ENCODE assay signal across 1 cellular context in the genomic region with DNA sequence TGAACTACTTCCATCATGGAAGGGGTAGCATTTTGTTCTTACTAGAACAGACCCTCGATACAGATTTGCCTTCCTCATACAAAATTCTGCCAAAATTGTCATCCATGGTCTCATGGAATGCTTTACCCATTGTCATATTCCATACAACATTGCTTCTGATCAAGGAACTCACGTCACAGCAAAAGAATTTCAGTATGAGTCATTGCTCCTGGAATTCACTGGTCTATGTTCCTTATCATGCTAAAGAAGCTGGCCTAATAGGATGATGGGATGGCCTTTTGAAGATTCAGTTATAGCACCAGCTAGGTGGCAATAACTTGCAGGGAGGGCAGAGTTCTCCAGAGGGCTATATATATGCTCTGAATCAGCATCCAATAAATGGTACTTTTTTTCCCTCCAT.
TF ChIP-seq lines count a peak whose summit lies in the region.

No MANE protein-coding gene starts in this region.

TF ChIP-seq in K562, 482 proteins besides CTCF, POLR2A, EP300 and RAD21 (continued from another document):
- peak; percentile 44 for TF ChIP-seq FOS (IDR thresholded peaks at IDR 0.05; ENCODE audit: extremely low read depth, insufficient read length)
- TF ChIP-seq RBM34 (IDR thresholded peaks at IDR 0.05; ENCODE audit: borderline replicate concordance, insufficient read depth, low read length) = no peak
- no peak for TF ChIP-seq ZNF431 (CRISPR knock-in tag; IDR thresholded peaks at IDR 0.05)
- TF ChIP-seq, protein P1, sequence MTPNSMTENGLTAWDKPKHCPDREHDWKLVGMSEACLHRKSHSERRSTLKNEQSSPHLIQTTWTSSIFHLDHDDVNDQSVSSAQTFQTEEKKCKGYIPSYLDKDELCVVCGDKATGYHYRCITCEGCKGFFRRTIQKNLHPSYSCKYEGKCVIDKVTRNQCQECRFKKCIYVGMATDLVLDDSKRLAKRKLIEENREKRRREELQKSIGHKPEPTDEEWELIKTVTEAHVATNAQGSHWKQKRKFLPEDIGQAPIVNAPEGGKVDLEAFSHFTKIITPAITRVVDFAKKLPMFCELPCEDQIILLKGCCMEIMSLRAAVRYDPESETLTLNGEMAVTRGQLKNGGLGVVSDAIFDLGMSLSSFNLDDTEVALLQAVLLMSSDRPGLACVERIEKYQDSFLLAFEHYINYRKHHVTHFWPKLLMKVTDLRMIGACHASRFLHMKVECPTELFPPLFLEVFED (CRISPR knock-in tag; conservative IDR thresholded peaks at IDR 0.05) = no peak
- TF ChIP-seq, protein P2, sequence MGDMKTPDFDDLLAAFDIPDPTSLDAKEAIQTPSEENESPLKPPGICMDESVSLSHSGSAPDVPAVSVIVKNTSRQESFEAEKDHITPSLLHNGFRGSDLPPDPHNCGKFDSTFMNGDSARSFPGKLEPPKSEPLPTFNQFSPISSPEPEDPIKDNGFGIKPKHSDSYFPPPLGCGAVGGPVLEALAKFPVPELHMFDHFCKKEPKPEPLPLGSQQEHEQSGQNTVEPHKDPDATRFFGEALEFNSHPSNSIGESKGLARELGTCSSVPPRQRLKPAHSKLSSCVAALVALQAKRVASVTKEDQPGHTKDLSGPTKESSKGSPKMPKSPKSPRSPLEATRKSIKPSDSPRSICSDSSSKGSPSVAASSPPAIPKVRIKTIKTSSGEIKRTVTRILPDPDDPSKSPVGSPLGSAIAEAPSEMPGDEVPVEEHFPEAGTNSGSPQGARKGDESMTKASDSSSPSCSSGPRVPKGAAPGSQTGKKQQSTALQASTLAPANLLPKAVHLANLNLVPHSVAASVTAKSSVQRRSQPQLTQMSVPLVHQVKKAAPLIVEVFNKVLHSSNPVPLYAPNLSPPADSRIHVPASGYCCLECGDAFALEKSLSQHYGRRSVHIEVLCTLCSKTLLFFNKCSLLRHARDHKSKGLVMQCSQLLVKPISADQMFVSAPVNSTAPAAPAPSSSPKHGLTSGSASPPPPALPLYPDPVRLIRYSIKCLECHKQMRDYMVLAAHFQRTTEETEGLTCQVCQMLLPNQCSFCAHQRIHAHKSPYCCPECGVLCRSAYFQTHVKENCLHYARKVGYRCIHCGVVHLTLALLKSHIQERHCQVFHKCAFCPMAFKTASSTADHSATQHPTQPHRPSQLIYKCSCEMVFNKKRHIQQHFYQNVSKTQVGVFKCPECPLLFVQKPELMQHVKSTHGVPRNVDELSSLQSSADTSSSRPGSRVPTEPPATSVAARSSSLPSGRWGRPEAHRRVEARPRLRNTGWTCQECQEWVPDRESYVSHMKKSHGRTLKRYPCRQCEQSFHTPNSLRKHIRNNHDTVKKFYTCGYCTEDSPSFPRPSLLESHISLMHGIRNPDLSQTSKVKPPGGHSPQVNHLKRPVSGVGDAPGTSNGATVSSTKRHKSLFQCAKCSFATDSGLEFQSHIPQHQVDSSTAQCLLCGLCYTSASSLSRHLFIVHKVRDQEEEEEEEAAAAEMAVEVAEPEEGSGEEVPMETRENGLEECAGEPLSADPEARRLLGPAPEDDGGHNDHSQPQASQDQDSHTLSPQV (IDR thresholded peaks at IDR 0.05) = no peak
- no peak for TF ChIP-seq FOXK2 (conservative IDR thresholded peaks at IDR 0.05 in 1 of 2, IDR thresholded peaks at IDR 0.05 in 1 of 2; ENCODE audit: low read depth in 2 of 2)
- no peak for TF ChIP-seq TGIF2 (CRISPR knock-in tag; IDR thresholded peaks at IDR 0.05)
- TF ChIP-seq, protein P3, sequence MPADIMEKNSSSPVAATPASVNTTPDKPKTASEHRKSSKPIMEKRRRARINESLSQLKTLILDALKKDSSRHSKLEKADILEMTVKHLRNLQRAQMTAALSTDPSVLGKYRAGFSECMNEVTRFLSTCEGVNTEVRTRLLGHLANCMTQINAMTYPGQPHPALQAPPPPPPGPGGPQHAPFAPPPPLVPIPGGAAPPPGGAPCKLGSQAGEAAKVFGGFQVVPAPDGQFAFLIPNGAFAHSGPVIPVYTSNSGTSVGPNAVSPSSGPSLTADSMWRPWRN (IDR thresholded peaks at IDR 0.05; ENCODE audit: low read depth) = no peak
- TF ChIP-seq ZNF408 (CRISPR knock-in tag; IDR thresholded peaks at IDR 0.05; ENCODE audit: low read depth) = no peak
- TF ChIP-seq CTBP1 (IDR thresholded peaks at IDR 0.05; ENCODE audit: borderline replicate concordance) = peak; percentile 73
- TF ChIP-seq NCOA6 (IDR thresholded peaks at IDR 0.05) = no peak
- TF ChIP-seq, protein P4, sequence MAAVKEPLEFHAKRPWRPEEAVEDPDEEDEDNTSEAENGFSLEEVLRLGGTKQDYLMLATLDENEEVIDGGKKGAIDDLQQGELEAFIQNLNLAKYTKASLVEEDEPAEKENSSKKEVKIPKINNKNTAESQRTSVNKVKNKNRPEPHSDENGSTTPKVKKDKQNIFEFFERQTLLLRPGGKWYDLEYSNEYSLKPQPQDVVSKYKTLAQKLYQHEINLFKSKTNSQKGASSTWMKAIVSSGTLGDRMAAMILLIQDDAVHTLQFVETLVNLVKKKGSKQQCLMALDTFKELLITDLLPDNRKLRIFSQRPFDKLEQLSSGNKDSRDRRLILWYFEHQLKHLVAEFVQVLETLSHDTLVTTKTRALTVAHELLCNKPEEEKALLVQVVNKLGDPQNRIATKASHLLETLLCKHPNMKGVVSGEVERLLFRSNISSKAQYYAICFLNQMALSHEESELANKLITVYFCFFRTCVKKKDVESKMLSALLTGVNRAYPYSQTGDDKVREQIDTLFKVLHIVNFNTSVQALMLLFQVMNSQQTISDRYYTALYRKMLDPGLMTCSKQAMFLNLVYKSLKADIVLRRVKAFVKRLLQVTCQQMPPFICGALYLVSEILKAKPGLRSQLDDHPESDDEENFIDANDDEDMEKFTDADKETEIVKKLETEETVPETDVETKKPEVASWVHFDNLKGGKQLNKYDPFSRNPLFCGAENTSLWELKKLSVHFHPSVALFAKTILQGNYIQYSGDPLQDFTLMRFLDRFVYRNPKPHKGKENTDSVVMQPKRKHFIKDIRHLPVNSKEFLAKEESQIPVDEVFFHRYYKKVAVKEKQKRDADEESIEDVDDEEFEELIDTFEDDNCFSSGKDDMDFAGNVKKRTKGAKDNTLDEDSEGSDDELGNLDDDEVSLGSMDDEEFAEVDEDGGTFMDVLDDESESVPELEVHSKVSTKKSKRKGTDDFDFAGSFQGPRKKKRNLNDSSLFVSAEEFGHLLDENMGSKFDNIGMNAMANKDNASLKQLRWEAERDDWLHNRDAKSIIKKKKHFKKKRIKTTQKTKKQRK (IDR thresholded peaks at IDR 0.05; ENCODE audit: borderline replicate concordance, low read depth, low read length) = no peak
- no peak for TF ChIP-seq ZBTB1 (CRISPR knock-in tag; IDR thresholded peaks at IDR 0.05; ENCODE audit: borderline replicate concordance, low read depth)
- TF ChIP-seq, protein P5, sequence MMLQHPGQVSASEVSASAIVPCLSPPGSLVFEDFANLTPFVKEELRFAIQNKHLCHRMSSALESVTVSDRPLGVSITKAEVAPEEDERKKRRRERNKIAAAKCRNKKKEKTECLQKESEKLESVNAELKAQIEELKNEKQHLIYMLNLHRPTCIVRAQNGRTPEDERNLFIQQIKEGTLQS (IDR thresholded peaks at IDR 0.05) = peak; percentile 97
- TF ChIP-seq, protein P5 (CRISPR knock-in tag; conservative IDR thresholded peaks at IDR 0.05) = peak; percentile 91
- TF ChIP-seq RBFOX2 (IDR thresholded peaks at IDR 0.05; ENCODE audit: low read depth, low read length) = no peak
- no peak for TF ChIP-seq HMG20A (CRISPR knock-in tag; conservative IDR thresholded peaks at IDR 0.05)
- TF ChIP-seq, protein P6, sequence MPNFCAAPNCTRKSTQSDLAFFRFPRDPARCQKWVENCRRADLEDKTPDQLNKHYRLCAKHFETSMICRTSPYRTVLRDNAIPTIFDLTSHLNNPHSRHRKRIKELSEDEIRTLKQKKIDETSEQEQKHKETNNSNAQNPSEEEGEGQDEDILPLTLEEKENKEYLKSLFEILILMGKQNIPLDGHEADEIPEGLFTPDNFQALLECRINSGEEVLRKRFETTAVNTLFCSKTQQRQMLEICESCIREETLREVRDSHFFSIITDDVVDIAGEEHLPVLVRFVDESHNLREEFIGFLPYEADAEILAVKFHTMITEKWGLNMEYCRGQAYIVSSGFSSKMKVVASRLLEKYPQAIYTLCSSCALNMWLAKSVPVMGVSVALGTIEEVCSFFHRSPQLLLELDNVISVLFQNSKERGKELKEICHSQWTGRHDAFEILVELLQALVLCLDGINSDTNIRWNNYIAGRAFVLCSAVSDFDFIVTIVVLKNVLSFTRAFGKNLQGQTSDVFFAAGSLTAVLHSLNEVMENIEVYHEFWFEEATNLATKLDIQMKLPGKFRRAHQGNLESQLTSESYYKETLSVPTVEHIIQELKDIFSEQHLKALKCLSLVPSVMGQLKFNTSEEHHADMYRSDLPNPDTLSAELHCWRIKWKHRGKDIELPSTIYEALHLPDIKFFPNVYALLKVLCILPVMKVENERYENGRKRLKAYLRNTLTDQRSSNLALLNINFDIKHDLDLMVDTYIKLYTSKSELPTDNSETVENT (CRISPR knock-in tag; IDR thresholded peaks at IDR 0.05) = no peak
- no peak for TF ChIP-seq RBM39 (optimal IDR thresholded peaks at IDR 0.05; ENCODE audit: low read depth, low read length)
- TF ChIP-seq, protein P7, sequence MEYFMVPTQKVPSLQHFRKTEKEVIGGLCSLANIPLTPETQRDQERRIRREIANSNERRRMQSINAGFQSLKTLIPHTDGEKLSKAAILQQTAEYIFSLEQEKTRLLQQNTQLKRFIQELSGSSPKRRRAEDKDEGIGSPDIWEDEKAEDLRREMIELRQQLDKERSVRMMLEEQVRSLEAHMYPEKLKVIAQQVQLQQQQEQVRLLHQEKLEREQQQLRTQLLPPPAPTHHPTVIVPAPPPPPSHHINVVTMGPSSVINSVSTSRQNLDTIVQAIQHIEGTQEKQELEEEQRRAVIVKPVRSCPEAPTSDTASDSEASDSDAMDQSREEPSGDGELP (CRISPR knock-in tag; IDR thresholded peaks at IDR 0.05; ENCODE audit: borderline replicate concordance) = no peak
- TF ChIP-seq ZNF707 (CRISPR knock-in tag; conservative IDR thresholded peaks at IDR 0.05) = no peak
- no peak for TF ChIP-seq SLC30A9 (CRISPR knock-in tag; IDR thresholded peaks at IDR 0.05)
- TF ChIP-seq PHF8 (IDR thresholded peaks at IDR 0.05; ENCODE audit: borderline replicate concordance, low read length) = no peak
- TF ChIP-seq ZNF239 (CRISPR knock-in tag; IDR thresholded peaks at IDR 0.05) = no peak
- TF ChIP-seq, protein P8, sequence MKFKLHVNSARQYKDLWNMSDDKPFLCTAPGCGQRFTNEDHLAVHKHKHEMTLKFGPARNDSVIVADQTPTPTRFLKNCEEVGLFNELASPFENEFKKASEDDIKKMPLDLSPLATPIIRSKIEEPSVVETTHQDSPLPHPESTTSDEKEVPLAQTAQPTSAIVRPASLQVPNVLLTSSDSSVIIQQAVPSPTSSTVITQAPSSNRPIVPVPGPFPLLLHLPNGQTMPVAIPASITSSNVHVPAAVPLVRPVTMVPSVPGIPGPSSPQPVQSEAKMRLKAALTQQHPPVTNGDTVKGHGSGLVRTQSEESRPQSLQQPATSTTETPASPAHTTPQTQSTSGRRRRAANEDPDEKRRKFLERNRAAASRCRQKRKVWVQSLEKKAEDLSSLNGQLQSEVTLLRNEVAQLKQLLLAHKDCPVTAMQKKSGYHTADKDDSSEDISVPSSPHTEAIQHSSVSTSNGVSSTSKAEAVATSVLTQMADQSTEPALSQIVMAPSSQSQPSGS (CRISPR knock-in tag; IDR thresholded peaks at IDR 0.05) = peak; percentile 30; the same call in 1 of the 2 replicates
- no peak for TF ChIP-seq RBBP5 (IDR thresholded peaks at IDR 0.05; ENCODE audit: borderline replicate concordance, insufficient read depth, low read length, poor library complexity, severe bottlenecking)
- TF ChIP-seq BHLHE40 (IDR thresholded peaks at IDR 0.05; ENCODE audit: low read length) = no peak
- no peak for TF ChIP-seq ETV5 (CRISPR knock-in tag; IDR thresholded peaks at IDR 0.05; ENCODE audit: low read depth)
- TF ChIP-seq RBM17 (IDR thresholded peaks at IDR 0.05; ENCODE audit: borderline replicate concordance, low read depth, low read length) = no peak
- TF ChIP-seq MYNN (IDR thresholded peaks at IDR 0.05) = no peak
- no peak for TF ChIP-seq MYNN (CRISPR knock-in tag; IDR thresholded peaks at IDR 0.05)
- TF ChIP-seq MECOM (CRISPR knock-in tag; IDR thresholded peaks at IDR 0.05) = no peak
- no peak for TF ChIP-seq RFX7 (CRISPR knock-in tag; IDR thresholded peaks at IDR 0.05)
- TF ChIP-seq COPS2 (conservative IDR thresholded peaks at IDR 0.05) = no peak
- no peak for TF ChIP-seq GTF2E2 (tag; IDR thresholded peaks at IDR 0.05)
- TF ChIP-seq ZNF124 (CRISPR knock-in tag; IDR thresholded peaks at IDR 0.05) = no peak
- TF ChIP-seq ELF1 (tag; IDR thresholded peaks at IDR 0.05) = no peak
- no peak for TF ChIP-seq RUNX1 (IDR thresholded peaks at IDR 0.05; ENCODE audit: low read depth)
- no peak for TF ChIP-seq SAFB2 (IDR thresholded peaks at IDR 0.05; ENCODE audit: borderline replicate concordance, low read depth, low read length, severe bottlenecking)
- TF ChIP-seq ZNF143 (CRISPR knock-in tag; IDR thresholded peaks at IDR 0.05) = no peak
- no peak for TF ChIP-seq SETDB1 (IDR thresholded peaks at IDR 0.05; ENCODE audit: low read length)
- peak; percentile 81 for TF ChIP-seq EHMT2 (IDR thresholded peaks at IDR 0.05)
- no peak for TF ChIP-seq HCFC1 (IDR thresholded peaks at IDR 0.05; ENCODE audit: low read depth, low read length)
- no peak for TF ChIP-seq PHTF2 (CRISPR knock-in tag; IDR thresholded peaks at IDR 0.05)
- no peak for TF ChIP-seq HDAC8 (tag; IDR thresholded peaks at IDR 0.05)
- no peak for TF ChIP-seq SMARCB1 (IDR thresholded peaks at IDR 0.05; ENCODE audit: insufficient read length, low read depth)
- TF ChIP-seq, protein P9, sequence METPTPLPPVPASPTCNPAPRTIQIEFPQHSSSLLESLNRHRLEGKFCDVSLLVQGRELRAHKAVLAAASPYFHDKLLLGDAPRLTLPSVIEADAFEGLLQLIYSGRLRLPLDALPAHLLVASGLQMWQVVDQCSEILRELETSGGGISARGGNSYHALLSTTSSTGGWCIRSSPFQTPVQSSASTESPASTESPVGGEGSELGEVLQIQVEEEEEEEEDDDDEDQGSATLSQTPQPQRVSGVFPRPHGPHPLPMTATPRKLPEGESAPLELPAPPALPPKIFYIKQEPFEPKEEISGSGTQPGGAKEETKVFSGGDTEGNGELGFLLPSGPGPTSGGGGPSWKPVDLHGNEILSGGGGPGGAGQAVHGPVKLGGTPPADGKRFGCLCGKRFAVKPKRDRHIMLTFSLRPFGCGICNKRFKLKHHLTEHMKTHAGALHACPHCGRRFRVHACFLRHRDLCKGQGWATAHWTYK (CRISPR knock-in tag; IDR thresholded peaks at IDR 0.05) = no peak
- no peak for TF ChIP-seq NEUROD1 (IDR thresholded peaks at IDR 0.05; ENCODE audit: borderline replicate concordance, low read depth, low read length, partially characterized antibody)
- TF ChIP-seq DPF2 (IDR thresholded peaks at IDR 0.05) = peak; percentile 78
